36 cellular contexts compared by ENCODE assay signal in genomic region chr10:61688551-61689308, GRCh38. TPM values are rescaled to one million over a fixed set of nuclear protein-coding genes. Genes with fewer than 3 reads are reported as not detected.
"Had no signal": no experiment of that assay in that cellular context is flagged by ENCODE, and none has a peak within 500 bp of the region (broad histone marks: within the 10 kb centered on the region; RNA-seq: fewer than 3 reads in every experiment).

No MANE protein-coding gene starts in this region.

- H3K4me3 ChIP-seq: ascending aorta, MG63, SJSA1 had no signal

- H3K27ac Mint-ChIP-seq: activated B cell treated with CpG ODN at 0.5 μM for 24 hours; activated CD4-positive, alpha-beta memory T cell treated with anti-CD3 and anti-CD28 coated beads for 36 hours; activated naive CD4-positive, alpha-beta T cell treated with anti-CD3 and anti-CD28 coated beads for 36 hours; activated naive CD4-positive, alpha-beta T cell treated with anti-CD3 and anti-CD28 coated beads, Interleukin-2, amount 50 U/mL, for 72 hours; activated T-helper 1 cell treated with anti-CD3 and anti-CD28 coated beads, Interleukin-12 subunit alpha, Interleukin-12 subunit beta, Interleukin-2, Interleukin-4 antibody, amounts not matched to agents 30 ng/mL and 10 ng/mL and 1 ng/mL, durations not matched to agents 14 hours and 24 hours and 36 hours had no signal

- H3K36me3 ChIP-seq: ascending aorta, MG63, SJSA1 had no signal

- H3K27ac ChIP-seq: ascending aorta, SJSA1, VCaP had no signal

- DNase-seq: activated B cell treated with CpG ODN at 0.5 μM for 24 hours; activated CD4-positive, alpha-beta memory T cell treated with anti-CD3 and anti-CD28 coated beads for 36 hours; activated CD4-positive, alpha-beta T cell treated with anti-CD3 and anti-CD28 coated beads for 4 hours; activated CD4-positive, alpha-beta T cell treated with anti-CD3 and anti-CD28 coated beads, Interleukin-2, amount 50 U/mL, for 1 hour; activated CD4-positive, CD25-positive, alpha-beta regulatory T cell treated with anti-CD3 and anti-CD28 coated beads, Interleukin-2, amount 50 U/mL, for 72 hours; activated CD8-positive, alpha-beta memory T cell treated with anti-CD3 and anti-CD28 coated beads, Interleukin-2, amount 50 U/mL, for 4 hours; activated gamma-delta T cell treated with Interleukin-2 at 50 U/mL for 16 hours; activated naive CD4-positive, alpha-beta T cell treated with anti-CD3 and anti-CD28 coated beads for 36 hours; activated T-cell treated with anti-CD3 and anti-CD28 coated beads for 4 hours; activated T-cell treated with anti-CD3 and anti-CD28 coated beads, Interleukin-2, amount 50 U/mL, for 4 hours; amygdala; central memory CD4-positive, alpha-beta T cell; Kasumi-1; KG1; MG63; NCI-H1048; NCI-H1105 treated with DMSO at 0.1 percent for 48 hours; NCI-H1436 treated with DMSO at 0.1 percent for 48 hours; NCI-H1694 treated with DMSO at 0.1 percent for 48 hours; NCI-H2029; NCI-H345; NCI-H524 treated with DMSO at 0.1 percent for 48 hours; SHP77; SW 1271; T-helper 1 cell; T-helper 2 cell; T-helper 9 cell had no signal

- H3K36me3 Mint-ChIP-seq: activated CD4-positive, alpha-beta memory T cell treated with anti-CD3 and anti-CD28 coated beads for 36 hours; activated naive CD4-positive, alpha-beta T cell treated with anti-CD3 and anti-CD28 coated beads, Interleukin-2, amount 50 U/mL, for 72 hours had no signal

- H3K27me3 Mint-ChIP-seq: brain had no signal

- H3K9me3 Mint-ChIP-seq: activated naive CD4-positive, alpha-beta T cell treated with anti-CD3 and anti-CD28 coated beads for 36 hours; activated naive CD4-positive, alpha-beta T cell treated with anti-CD3 and anti-CD28 coated beads, Interleukin-2, amount 50 U/mL, for 72 hours; activated T-cell treated with anti-CD3 and anti-CD28 coated beads, Interleukin-2, amount 50 U/mL, for 4 hours; activated T-helper 1 cell treated with anti-CD3 and anti-CD28 coated beads, Interleukin-12 subunit alpha, Interleukin-12 subunit beta, Interleukin-2, Interleukin-4 antibody, amounts not matched to agents 30 ng/mL and 10 ng/mL and 1 ng/mL, durations not matched to agents 14 hours and 24 hours and 36 hours had no signal

- H3K4me1 ChIP-seq: ascending aorta, SJSA1 had no signal

- H3K9me3 ChIP-seq: ascending aorta, MG63, SJSA1 had no signal

- ATAC-seq: activated naive CD4-positive, alpha-beta T cell treated with anti-CD3 and anti-CD28 coated beads, Interleukin-2, amount 50 U/mL, for 72 hours; activated T-cell treated with anti-CD3 and anti-CD28 coated beads, Interleukin-2, amount 50 U/mL, for 4 hours; Panc1 had no signal

- H3K4me3 Mint-ChIP-seq: activated B cell treated with CpG ODN at 0.5 μM for 24 hours; activated CD4-positive, alpha-beta memory T cell treated with anti-CD3 and anti-CD28 coated beads for 36 hours; activated naive CD4-positive, alpha-beta T cell treated with anti-CD3 and anti-CD28 coated beads for 36 hours; activated T-cell treated with anti-CD3 and anti-CD28 coated beads, Interleukin-2, amount 50 U/mL, for 4 hours; activated T-helper 1 cell treated with anti-CD3 and anti-CD28 coated beads, Interleukin-12 subunit alpha, Interleukin-12 subunit beta, Interleukin-2, Interleukin-4 antibody, amounts not matched to agents 30 ng/mL and 10 ng/mL and 1 ng/mL, durations not matched to agents 14 hours and 24 hours and 36 hours; brain had no signal

- H3K27me3 ChIP-seq: ascending aorta, MG63, SJSA1 had no signal

- H3K4me1 Mint-ChIP-seq: activated B cell treated with CpG ODN at 0.5 μM for 24 hours had no signal

RNA-seq across cellular contexts. Expression of gene CABCOCO1, which starts 26.0 kb away (rescaled TPM):
- total RNA-seq: activated B cell treated with CpG ODN at 0.5 μM for 24 hours; activated CD4-positive, alpha-beta memory T cell treated with anti-CD3 and anti-CD28 coated beads for 36 hours; activated naive CD4-positive, alpha-beta T cell treated with anti-CD3 and anti-CD28 coated beads for 36 hours; activated naive CD4-positive, alpha-beta T cell treated with anti-CD3 and anti-CD28 coated beads, Interleukin-2, amount 50 U/mL, for 72 hours; activated T-cell treated with anti-CD3 and anti-CD28 coated beads, Interleukin-2, amount 50 U/mL, for 4 hours; activated T-helper 1 cell treated with anti-CD3 and anti-CD28 coated beads, Interleukin-12 subunit alpha, Interleukin-12 subunit beta, Interleukin-2, Interleukin-4 antibody, amounts not matched to agents 30 ng/mL and 10 ng/mL and 1 ng/mL, durations not matched to agents 14 hours and 24 hours and 36 hours; ascending aorta; bronchial epithelial cell; RPMI7951 had no signal
